ENCODE assay signal across 31 cellular contexts in the genomic region with DNA sequence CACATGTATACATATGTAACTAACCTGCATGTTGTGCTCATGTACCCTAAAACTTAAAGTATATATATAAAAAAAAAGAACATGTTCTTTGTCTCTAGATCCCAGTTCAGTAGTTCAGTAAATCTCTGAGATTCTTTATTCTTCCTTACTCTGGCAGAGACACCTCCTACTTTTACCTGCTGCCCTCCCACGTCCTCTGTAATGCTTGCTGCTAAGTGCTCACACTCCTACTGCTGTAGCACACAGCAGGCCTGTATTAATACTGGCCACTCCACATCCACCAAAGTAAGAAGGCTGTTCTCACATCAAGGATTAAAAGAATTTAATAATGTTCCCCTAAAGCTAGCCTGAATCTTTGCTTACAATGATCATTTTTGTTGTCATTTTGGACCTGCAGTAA.
DNase-seq lines count a peak whose midpoint lies in the region; ATAC-seq and TF ChIP-seq lines count a peak whose summit lies in the region.
"Had no signal": no experiment of that assay in that cellular context is flagged by ENCODE, and none has a peak within 500 bp of the region (broad histone marks: within the 10 kb centered on the region; RNA-seq: fewer than 3 reads in every experiment).

No MANE protein-coding gene starts in this region.

- H3K27me3 Mint-ChIP-seq in neural crest cell (ENCODE audit: low read depth): no peaks in the 10 kb centered on the region
- H3K27me3 Mint-ChIP-seq: B cell; CD4-positive, alpha-beta memory T cell; CD4-positive, alpha-beta T cell; CD4-positive, CD25-positive, alpha-beta regulatory T cell; CD8-positive, alpha-beta memory T cell had no signal

- peak overlapping the region; percentile 51 for H3K27ac Mint-ChIP-seq in neural crest cell (ENCODE audit: unreplicated experiment)
- H3K27ac Mint-ChIP-seq: B cell; CD14-positive monocyte; CD4-positive, alpha-beta memory T cell; CD4-positive, alpha-beta T cell; CD4-positive, CD25-positive, alpha-beta regulatory T cell; CD8-positive, alpha-beta memory T cell; CD8-positive, alpha-beta T cell had no signal

- ATAC-seq in GM18861 (IDR thresholded peaks at IDR 0.05; ENCODE audit: unreplicated experiment): no peak
- ATAC-seq: A549; CD8-positive, alpha-beta T cell had no signal

- no peak overlapping the region for H3K9ac ChIP-seq in SU-DHL-6 (ENCODE audit: low read length)
- H3K9ac ChIP-seq: BLaER1; BLaER1 treated with 17β-estradiol and CSF1 and Interleukin-3, amounts not matched to agents 10 nM and 100 nM had no signal

- H3K27me3 ChIP-seq in SU-DHL-6 (ENCODE audit: low read length): no peaks in the 10 kb centered on the region
- H3K27me3 ChIP-seq: BE2C; BLaER1; BLaER1 treated with 17β-estradiol and CSF1 and Interleukin-3, amounts not matched to agents 10 nM and 100 nM had no signal

- no peak overlapping the region for H3K27ac ChIP-seq in SU-DHL-6 (ENCODE audit: low read depth, low read length)
- H3K27ac ChIP-seq: 22Rv1; A549; BLaER1; BLaER1 treated with 17β-estradiol and CSF1 and Interleukin-3, amounts not matched to agents 10 nM and 100 nM; C4-2B had no signal

- H3K4me3 Mint-ChIP-seq in neural crest cell: no peak overlapping the region
- H3K4me3 Mint-ChIP-seq: B cell; CD14-positive monocyte; CD4-positive, alpha-beta memory T cell; CD4-positive, alpha-beta T cell; CD4-positive, CD25-positive, alpha-beta regulatory T cell; CD8-positive, alpha-beta memory T cell; CD8-positive, alpha-beta T cell had no signal

- no peak overlapping the region for H3K4me2 ChIP-seq in SU-DHL-6 (ENCODE audit: low read depth, low read length, poor library complexity, severe bottlenecking)
- H3K4me2 ChIP-seq: A549; BLaER1; BLaER1 treated with 17β-estradiol and CSF1 and Interleukin-3, amounts not matched to agents 10 nM and 100 nM had no signal

- H3F3A ChIP-seq in SU-DHL-6 (ENCODE audit: insufficient read depth): no peaks in the 10 kb centered on the region

- H3K9me3 ChIP-seq in SU-DHL-6 (ENCODE audit: insufficient read depth, low read length): no peaks in the 10 kb centered on the region
- H3K9me3 ChIP-seq: A549, BE2C, BLaER1, Caco-2 had no signal

- DNase-seq in neural crest cell (ENCODE audit: low read depth, low spot score) (no peak), kidney glomerular epithelial cell (lab: John Stamatoyannopoulos, UW) (no peak)
- DNase-seq: 8988T; ACHN; AML-193; BE2C; C1 segment of cervical spinal cord; Caco-2; Calu3; CD4-positive, alpha-beta memory T cell; CD4-positive, alpha-beta T cell; CD4-positive, CD25-positive, alpha-beta regulatory T cell; CD8-positive, alpha-beta memory T cell; CD8-positive, alpha-beta T cell; COR-L47; DMS 273 treated with DMSO at 0.1 percent for 48 hours; DMS153; DMS53; DMS79; DMS79 treated with DMSO at 0.1 percent for 48 hours; DND-41; EL had no signal

- H3K9me3 Mint-ChIP-seq in neural crest cell: no peaks in the 10 kb centered on the region

- H2AFZ ChIP-seq in SU-DHL-6 (ENCODE audit: low read depth, low read length, severe bottlenecking): peak overlapping the region; percentile 0

- H3K9me2 ChIP-seq in SU-DHL-6 (replicated peaks; ENCODE audit: insufficient read depth, low read length): no peaks in the 10 kb centered on the region

- no peaks in the 10 kb centered on the region for H4K20me1 ChIP-seq in SU-DHL-6 (ENCODE audit: low read depth, low read length)
- H4K20me1 ChIP-seq: BLaER1; BLaER1 treated with 17β-estradiol and CSF1 and Interleukin-3, amounts not matched to agents 10 nM and 100 nM had no signal

- no peaks in the 10 kb centered on the region for H3K79me2 ChIP-seq in SU-DHL-6 (ENCODE audit: insufficient read depth, low read length)

- H3K4me3 ChIP-seq in SU-DHL-6 (ENCODE audit: insufficient read depth, low read length, poor library complexity, severe bottlenecking): no peak overlapping the region
- H3K4me3 ChIP-seq: A549; BLaER1; BLaER1 treated with 17β-estradiol and CSF1 and Interleukin-3, amounts not matched to agents 10 nM and 100 nM had no signal

- TF ChIP-seq CTCF in SU-DHL-6 (IDR thresholded peaks at IDR 0.05; ENCODE audit: insufficient read depth, low read length, poor library complexity, severe bottlenecking): no peak
- no peak for TF ChIP-seq CTCF in neural crest cell (conservative IDR thresholded peaks at IDR 0.05)

- no peaks in the 10 kb centered on the region for H3K4me1 Mint-ChIP-seq in neural crest cell
- H3K4me1 Mint-ChIP-seq: B cell; CD14-positive monocyte; CD4-positive, alpha-beta memory T cell; CD4-positive, CD25-positive, alpha-beta regulatory T cell; CD8-positive, alpha-beta memory T cell had no signal

- no peaks in the 10 kb centered on the region for H3K36me3 ChIP-seq in SU-DHL-6 (ENCODE audit: low read length)
- H3K36me3 ChIP-seq: BE2C; BLaER1; BLaER1 treated with 17β-estradiol and CSF1 and Interleukin-3, amounts not matched to agents 10 nM and 100 nM had no signal

- H3K36me3 Mint-ChIP-seq in neural crest cell (ENCODE audit: low read depth): no peaks in the 10 kb centered on the region
- H3K36me3 Mint-ChIP-seq: CD14-positive monocyte; CD4-positive, alpha-beta memory T cell; CD4-positive, CD25-positive, alpha-beta regulatory T cell; CD8-positive, alpha-beta memory T cell; CD8-positive, alpha-beta T cell had no signal
